1 cellular context compared by ENCODE assay signal in the genomic region with DNA sequence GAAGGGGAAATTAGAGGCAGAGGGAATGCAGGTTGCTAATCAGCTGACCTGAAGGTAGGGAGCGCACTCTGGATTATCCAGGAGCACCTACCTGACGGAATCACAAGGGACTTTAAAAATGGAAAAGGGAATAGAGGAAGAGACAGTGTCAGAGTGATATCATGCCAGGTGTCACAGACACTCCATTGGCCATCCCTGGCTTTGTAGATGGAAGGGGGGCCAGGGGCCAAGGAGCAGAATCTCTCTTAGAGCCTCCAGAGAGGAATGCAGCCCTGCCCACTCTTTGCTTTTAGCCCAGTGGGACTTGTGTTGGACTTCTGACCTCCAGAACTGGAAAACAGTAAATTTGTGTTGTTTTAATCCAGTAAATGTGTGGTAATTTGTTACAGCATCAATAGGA.
TF ChIP-seq lines count a peak whose summit lies in the region.

No MANE protein-coding gene starts in this region.

TF ChIP-seq in IMR-90, 13 proteins besides CTCF, POLR2A, EP300 and RAD21 (continued from another document):
- TF ChIP-seq, protein P1, sequence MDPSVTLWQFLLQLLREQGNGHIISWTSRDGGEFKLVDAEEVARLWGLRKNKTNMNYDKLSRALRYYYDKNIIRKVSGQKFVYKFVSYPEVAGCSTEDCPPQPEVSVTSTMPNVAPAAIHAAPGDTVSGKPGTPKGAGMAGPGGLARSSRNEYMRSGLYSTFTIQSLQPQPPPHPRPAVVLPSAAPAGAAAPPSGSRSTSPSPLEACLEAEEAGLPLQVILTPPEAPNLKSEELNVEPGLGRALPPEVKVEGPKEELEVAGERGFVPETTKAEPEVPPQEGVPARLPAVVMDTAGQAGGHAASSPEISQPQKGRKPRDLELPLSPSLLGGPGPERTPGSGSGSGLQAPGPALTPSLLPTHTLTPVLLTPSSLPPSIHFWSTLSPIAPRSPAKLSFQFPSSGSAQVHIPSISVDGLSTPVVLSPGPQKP (IDR thresholded peaks at IDR 0.05; ENCODE audit: borderline replicate concordance, low read depth, low read length): no peak
